16 cellular contexts compared by ENCODE assay signal in genomic region chr17:63850401-63850800, GRCh38. TPM values are rescaled to one million over a fixed set of nuclear protein-coding genes. Genes with fewer than 3 reads are reported as not detected.
DNase-seq lines count a peak whose midpoint lies in the region; TF ChIP-seq lines count a peak whose summit lies in the region.
"Had no signal": no experiment of that assay in that cellular context is flagged by ENCODE, and none has a peak within 500 bp of the region (broad histone marks: within the 10 kb centered on the region; RNA-seq: fewer than 3 reads in every experiment).

No MANE protein-coding gene starts in this region.

- no peaks in the 10 kb centered on the region for H3K9me3 ChIP-seq in Caco-2
- H3K9me3 ChIP-seq in effector memory CD4-positive, alpha-beta T cell (ENCODE audit: control insufficient read depth, low read length), result no peaks in the 10 kb centered on the region
- H3K9me3 ChIP-seq: BE2C had no signal

- no peaks in the 10 kb centered on the region for H3K9me3 Mint-ChIP-seq in Caco-2 (ENCODE audit: unreplicated experiment)
- H3K9me3 Mint-ChIP-seq: CD8-positive, alpha-beta memory T cell; IgD-negative memory B cell had no signal

- H3K36me3 Mint-ChIP-seq in Caco-2 (ENCODE audit: insufficient read depth, unreplicated experiment), result peaks cover 50% of the 10 kb centered on the region
- H3K36me3 Mint-ChIP-seq: CD4-positive, CD25-positive, alpha-beta regulatory T cell; CD8-positive, alpha-beta memory T cell; IgD-negative memory B cell had no signal

- POLR2A ChIA-PET in Caco-2 (lab: Charles Lee), result no interaction called here

- H3K4me1 Mint-ChIP-seq in Caco-2 (ENCODE audit: low read depth, unreplicated experiment), result peaks cover 7% of the 10 kb centered on the region

- peak overlapping the region; percentile 90 for H3K4me3 Mint-ChIP-seq in Caco-2 (ENCODE audit: unreplicated experiment)

- in situ Hi-C loops in GM13976 (cut with MboI; ENCODE audit: low sequenced_read_pairs, unreplicated experiment), result no loop called here

- TF ChIP-seq CTCF in Caco-2 (IDR thresholded peaks at IDR 0.05; ENCODE audit: insufficient read depth in 1 of 2, low read depth in 1 of 2, low read length in 1 of 2, severe bottlenecking in 1 of 2, unreplicated experiment in 1 of 2) (no peak), GM13976 (IDR thresholded peaks at IDR 0.05; ENCODE audit: borderline replicate concordance, control extremely low read depth, extremely low read depth, insufficient read depth, missing control alignments) (no peak)

- peaks cover 4% of the 10 kb centered on the region; the same call in 1 of the 2 replicates for H3K4me1 ChIP-seq in Caco-2
- peaks cover 3% of the 10 kb centered on the region for H3K4me1 ChIP-seq in effector memory CD4-positive, alpha-beta T cell (ENCODE audit: control insufficient read depth, insufficient read depth, low read length, poor library complexity, severe bottlenecking)
- H3K4me1 ChIP-seq: BE2C had no signal

- H3K36me3 ChIP-seq in Caco-2 (ENCODE audit: control insufficient read depth, insufficient read depth, low read length), result peaks cover 3% of the 10 kb centered on the region; the same call in 1 of the 2 replicates
- H3K36me3 ChIP-seq in effector memory CD4-positive, alpha-beta T cell (ENCODE audit: control insufficient read depth, insufficient read depth, low read length), result no peaks in the 10 kb centered on the region
- H3K36me3 ChIP-seq: BE2C had no signal

- H3K27ac Mint-ChIP-seq in Caco-2 (ENCODE audit: unreplicated experiment), result peak overlapping the region; percentile 99

- no peak overlapping the region for H3K27ac ChIP-seq in effector memory CD4-positive, alpha-beta T cell (ENCODE audit: insufficient read depth, low read length, poor library complexity, severe bottlenecking)

- CTCF ChIA-PET in Caco-2 (lab: Charles Lee), result no interaction called here

- peak overlapping the region; percentile 84 for H3K4me3 ChIP-seq in Caco-2 (ENCODE audit: low read depth, low read length)
- H3K4me3 ChIP-seq in effector memory CD4-positive, alpha-beta T cell (ENCODE audit: insufficient read depth, low read depth, low read length, poor library complexity, severe bottlenecking), result no peak overlapping the region

- no TSS peak for BruUV-seq in Caco-2 (replicated peaks; lab: Mats Ljungman, UMichigan)

- H3K27me3 ChIP-seq in Caco-2 (replicated peaks; ENCODE audit: control insufficient read depth, insufficient read depth, low read length), result no peaks in the 10 kb centered on the region
- no peaks in the 10 kb centered on the region for H3K27me3 ChIP-seq in effector memory CD4-positive, alpha-beta T cell (replicated peaks; ENCODE audit: control insufficient read depth, insufficient read depth, low read length, poor library complexity, severe bottlenecking)
- H3K27me3 ChIP-seq: BE2C had no signal

- H3K27me3 Mint-ChIP-seq in Caco-2 (ENCODE audit: insufficient read depth, unreplicated experiment), result no peaks in the 10 kb centered on the region
- H3K27me3 Mint-ChIP-seq: IgD-negative memory B cell had no signal

- intact Hi-C loops in Caco-2 (cut with micrococcal nuclease; ENCODE audit: unreplicated experiment), result no loop called here
- intact Hi-C loops in posterior vena cava (cut with DNase I), result no loop called here

- DNase-seq in Caco-2 (no peak), GF-D8 (lab: John Stamatoyannopoulos, UW) (peak; percentile 23), posterior vena cava (ENCODE audit: low spot score) (peak; percentile 36), GM13976 (ENCODE audit: low spot score) (no peak), NCI-H187 treated with DMSO at 0.1 percent for 48 hours (lab: John Stamatoyannopoulos, UW) (no peak)
- DNase-seq in effector memory CD4-positive, alpha-beta T cell, result no peak
- DNase-seq: ACHN; BE2C; C1 segment of cervical spinal cord; CD4-positive, CD25-positive, alpha-beta regulatory T cell; CD8-positive, alpha-beta memory T cell; COR-L47; GOT3; H7 had no signal

TF ChIP-seq in PFSK-1, 5 proteins besides CTCF, POLR2A, EP300 and RAD21:
- TF ChIP-seq POLR2AphosphoS5 (IDR thresholded peaks at IDR 0.05; ENCODE audit: low read depth, low read length) (no peak), SIN3A (IDR thresholded peaks at IDR 0.05; ENCODE audit: borderline replicate concordance, insufficient read depth, low read length) (0 out of 2 replicates have a peak, but pooled peaks have one; percentile 33)

RNA-seq across cellular contexts. Expression of gene SMARCD2, which starts 7.9 kb away (rescaled TPM):
- total RNA-seq in Caco-2 (2022), result 134 TPM in 2 replicates
- 94.1 TPM for polyA plus RNA-seq in PFSK-1 (2012; ENCODE audit: insufficient read length, low read depth)
- total RNA-seq in posterior vena cava, result 10 to 100 TPM; 45.6 to 76.9 TPM

RNA-seq across cellular contexts. Expression of gene FTSJ3, which starts 22.9 kb away (rescaled TPM):
- total RNA-seq in Caco-2 (2022), result 75.9 and 76.3 TPM in 2 replicates
- polyA plus RNA-seq in PFSK-1 (2012; ENCODE audit: insufficient read length, low read depth), result 64.5 TPM
- 10 to 100 TPM; 25.2 to 26.0 TPM for total RNA-seq in posterior vena cava

RNA-seq across cellular contexts. Expression of gene CSH2, which starts 23.1 kb away (rescaled TPM):
- total RNA-seq in Caco-2 (2022), result not detected in 2 replicates
- not detected for polyA plus RNA-seq in PFSK-1 (2012; ENCODE audit: insufficient read length, low read depth)
- total RNA-seq in posterior vena cava, result not detected
- total RNA-seq: CD8-positive, alpha-beta memory T cell; H7 had no signal
- polyA plus RNA-seq: CD4-positive, CD25-positive, alpha-beta regulatory T cell; CD8-positive, alpha-beta memory T cell; IgD-negative memory B cell had no signal

RNA-seq across cellular contexts. Expression of gene PSMC5, which starts 23.2 kb away (rescaled TPM):
- 197 TPM in 2 replicates for total RNA-seq in Caco-2 (2022)
- polyA plus RNA-seq in PFSK-1 (2012; ENCODE audit: insufficient read length, low read depth), result 293 TPM
- total RNA-seq in posterior vena cava, result 100 to 1,000 TPM in 1 of 2 donors, 10 to 100 TPM in 1; 94.8 to 104 TPM

RNA-seq across cellular contexts. Expression of gene GH2, which starts 31.3 kb away (rescaled TPM):
- total RNA-seq in Caco-2 (2022), result not detected in 2 replicates
- polyA plus RNA-seq in PFSK-1 (2012; ENCODE audit: insufficient read length, low read depth), result not detected
- not detected for total RNA-seq in posterior vena cava
- total RNA-seq: CD4-positive, CD25-positive, alpha-beta regulatory T cell; CD8-positive, alpha-beta memory T cell; H7 had no signal
- polyA plus RNA-seq: CD4-positive, CD25-positive, alpha-beta regulatory T cell; CD8-positive, alpha-beta memory T cell; IgD-negative memory B cell had no signal

Comparison
In these comparisons a context has a peak if more than half of its experiments do, and no peak if none do; other contexts are left out.
1. DNase-seq: peak in GF-D8 (single experiment) and posterior vena cava (single experiment); none in Caco-2 (0 of 2), effector memory CD4-positive, alpha-beta T cell (0 of 3), GM13976 (single experiment) and NCI-H187 treated with DMSO at 0.1 percent for 48 hours (single experiment).